ENCODE assay signal across 14 cellular contexts in genomic region chr13:111165611-111166010, GRCh38. TPM values are rescaled to one million over a fixed set of nuclear protein-coding genes. Genes with fewer than 3 reads are reported as not detected.
A peak's percentile ranks its signal among the peaks of the same experiment; 100 is the strongest.
DNase-seq lines count a peak whose midpoint lies in the region; ATAC-seq and TF ChIP-seq lines count a peak whose summit lies in the region.
"Had no signal": no experiment of that assay in that cellular context is flagged by ENCODE, and none has a peak within 500 bp of the region (broad histone marks: within the 10 kb centered on the region; RNA-seq: fewer than 3 reads in every experiment).

No MANE protein-coding gene starts in this region.

- no peaks in the 10 kb centered on the region for H3K9me3 ChIP-seq in aorta (ENCODE audit: control insufficient read depth, low read length)

- peak overlapping the region; percentile 11 for H3K4me3 Mint-ChIP-seq in activated T-helper 17 cell treated with anti-CD3 and anti-CD28 coated beads, Interleukin-2, amount 50 U/mL, for 72 hours
- H3K4me3 Mint-ChIP-seq: activated CD4-positive, alpha-beta memory T cell treated with anti-CD3 and anti-CD28 coated beads for 36 hours; neural crest cell had no signal

- peaks cover 37% of the 10 kb centered on the region for H3K4me1 Mint-ChIP-seq in activated T-helper 17 cell treated with anti-CD3 and anti-CD28 coated beads, Interleukin-2, amount 50 U/mL, for 72 hours
- H3K4me1 Mint-ChIP-seq: neural crest cell had no signal

- H3K36me3 Mint-ChIP-seq in activated T-helper 17 cell treated with anti-CD3 and anti-CD28 coated beads, Interleukin-2, amount 50 U/mL, for 72 hours (ENCODE audit: low read depth): peaks cover 66% of the 10 kb centered on the region

- TF ChIP-seq CTCF in GM06990 (IDR thresholded peaks at IDR 0.05; ENCODE audit: insufficient read depth, low read length, poor library complexity, severe bottlenecking): no peak

- no peak overlapping the region for H3K27ac ChIP-seq in aorta (ENCODE audit: low read depth in 1 of 2, low read length in 2 of 2)

- intact Hi-C loops in aorta (cut with DNase I): no loop called here

- WGBS in aorta, 2 donors: 91 to 94% methylated on average over 4 of the region's 4 CpGs

- peaks cover 1 to 5% of the 10 kb centered on the region in 2 donors for H3K4me1 ChIP-seq in aorta (ENCODE audit: control insufficient read depth in 1 of 2, insufficient read depth in 2 of 2, low read length in 2 of 2)

- H3K4me3 ChIP-seq in GM06990 (replicated peaks; ENCODE audit: low read depth, low read length) (peak overlapping the region; percentile 22), aorta (ENCODE audit: low read length in 2 of 2) (no peak overlapping the region)

- H3K9me3 Mint-ChIP-seq in activated T-helper 17 cell treated with anti-CD3 and anti-CD28 coated beads, Interleukin-2, amount 50 U/mL, for 72 hours: no peaks in the 10 kb centered on the region
- H3K9me3 Mint-ChIP-seq: neural crest cell had no signal

- DNase-seq in GM06990 (ENCODE audit: extremely low read depth, insufficient read length): no peak
- DNase-seq in aorta: no peak
- no peak for DNase-seq in GM19240 (ENCODE audit: insufficient read length, low spot score)
- DNase-seq in mucosa of gallbladder (ENCODE audit: low spot score): no peak
- no peak for DNase-seq in LoVo (ENCODE audit: low spot score)
- DNase-seq: activated CD4-positive, alpha-beta memory T cell treated with anti-CD3 and anti-CD28 coated beads for 36 hours; AML-193; NCI-H2029 treated with DMSO at 0.1 percent for 48 hours; stimulated activated CD4-positive, alpha-beta T cell treated with anti-CD3 and anti-CD28 coated beads, Interleukin-1b, Interleukin-23, amount 100 ng/mL, for 48 hours; substantia nigra had no signal

- peaks cover 17% of the 10 kb centered on the region for H3K36me3 ChIP-seq in GM06990 (ENCODE audit: control insufficient read depth, insufficient read depth, low read length)
- peaks cover 0 to 5% of the 10 kb centered on the region in 2 donors for H3K36me3 ChIP-seq in aorta (ENCODE audit: control insufficient read depth in 1 of 2, insufficient read depth in 2 of 2, low read length in 1 of 2)

- H3K27ac Mint-ChIP-seq in activated T-helper 17 cell treated with anti-CD3 and anti-CD28 coated beads, Interleukin-2, amount 50 U/mL, for 72 hours: peak overlapping the region; percentile 72
- H3K27ac Mint-ChIP-seq: activated CD4-positive, alpha-beta memory T cell treated with anti-CD3 and anti-CD28 coated beads for 36 hours had no signal

- peak; percentile 44 for ATAC-seq in GM19397 (IDR thresholded peaks at IDR 0.05; ENCODE audit: unreplicated experiment)
- peak; percentile 45 for ATAC-seq in HG02981 (IDR thresholded peaks at IDR 0.05; ENCODE audit: unreplicated experiment)
- ATAC-seq in activated T-helper 17 cell treated with anti-CD3 and anti-CD28 coated beads, Interleukin-2, amount 50 U/mL, for 72 hours (replicated peaks): no peak
- ATAC-seq in aorta (ENCODE audit: low FRiP score): no peak

- no peaks in the 10 kb centered on the region for H3K27me3 ChIP-seq in GM06990 (replicated peaks; ENCODE audit: control insufficient read depth, insufficient read depth, low read length)
- H3K27me3 ChIP-seq in aorta (ENCODE audit: control insufficient read depth in 1 of 2, insufficient read depth in 2 of 2, low read length in 1 of 2): no peaks in the 10 kb centered on the region

- no peaks in the 10 kb centered on the region for H3K27me3 Mint-ChIP-seq in activated T-helper 17 cell treated with anti-CD3 and anti-CD28 coated beads, Interleukin-2, amount 50 U/mL, for 72 hours
- H3K27me3 Mint-ChIP-seq: activated CD4-positive, alpha-beta memory T cell treated with anti-CD3 and anti-CD28 coated beads for 36 hours had no signal

RNA-seq across cellular contexts. Expression of gene ARHGEF7, which starts 50.5 kb away (rescaled TPM):
- total RNA-seq in activated T-helper 17 cell treated with anti-CD3 and anti-CD28 coated beads, Interleukin-2, amount 50 U/mL, for 72 hours: 100 to 1,000 TPM in 1 of 2 donors, 10 to 100 TPM in 1; 70.2 to 127 TPM
- total RNA-seq in aorta (100 to 1,000 TPM; 124 to 132 TPM), mucosa of gallbladder (70.7 TPM)
- 10 to 100 TPM; 16.2 to 76.5 TPM for polyA plus RNA-seq in aorta

Comparison
In these comparisons a context has a peak if more than half of its experiments do, and no peak if none do; other contexts are left out.
1. ATAC-seq: peak in GM19397 (single experiment) and HG02981 (single experiment); none in activated T-helper 17 cell treated with anti-CD3 and anti-CD28 coated beads, Interleukin-2, amount 50 U/mL, for 72 hours (single experiment) and aorta (single experiment).